19 cellular contexts compared by ENCODE assay signal in the genomic region with DNA sequence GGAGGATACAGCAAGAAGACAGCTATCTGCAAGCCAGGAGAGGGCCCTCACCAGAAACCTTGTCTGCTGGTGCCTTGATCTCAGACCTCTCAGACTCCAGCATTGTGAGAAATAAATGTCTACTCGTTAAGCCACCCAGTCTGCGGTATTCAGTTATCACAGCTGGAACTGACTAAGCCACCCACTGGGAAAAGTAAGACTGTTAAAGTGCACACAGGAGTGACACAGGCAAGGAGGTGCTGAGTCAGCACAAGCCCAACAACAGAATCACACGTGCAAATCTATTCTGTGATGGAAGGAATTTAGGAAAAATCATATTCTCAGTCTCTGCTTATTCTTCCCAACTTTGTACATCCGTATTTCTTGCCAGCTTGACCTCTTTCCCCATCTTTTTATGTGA.
DNase-seq lines count a peak whose midpoint lies in the region; ATAC-seq, FAIRE-seq and TF ChIP-seq lines count a peak whose summit lies in the region.
"Had no signal": no experiment of that assay in that cellular context is flagged by ENCODE, and none has a peak within 500 bp of the region (broad histone marks: within the 10 kb centered on the region; RNA-seq: fewer than 3 reads in every experiment).

No MANE protein-coding gene starts in this region.

- H4K20me1 ChIP-seq in K562 (replicated peaks; ENCODE audit: control insufficient read depth, insufficient read depth, low read length) = no peaks in the 10 kb centered on the region

- CTCF ChIA-PET in K562 (lab: Yijun Ruan, JAX; ENCODE audit: low intra/inter-chr PET ratio) = no interaction called here

- H3K27me3 ChIP-seq in K562 (ENCODE audit: control insufficient read depth in 2 of 2, insufficient read depth in 2 of 2, low read length in 2 of 2) = no peaks in the 10 kb centered on the region
- H3K27me3 ChIP-seq: SJSA1 had no signal

- POLR2A ChIA-PET in K562 (lab: Yijun Ruan, JAX) = no interaction called here

- in situ Hi-C loops in K562 (cut with MboI) = no loop called here

- no peaks in the 10 kb centered on the region for H3K79me2 ChIP-seq in K562 (ENCODE audit: control insufficient read depth, insufficient read depth, low read length)

- H3K9me3 Mint-ChIP-seq in nephron = peaks cover 7% of the 10 kb centered on the region

- FAIRE-seq in K562 (lab: Jason Lieb, UNC) = no peak

- no peaks in the 10 kb centered on the region for H3K36me3 ChIP-seq in K562 (ENCODE audit: control insufficient read depth, insufficient read depth, low read length)
- H3K36me3 ChIP-seq: HAP-1, SJSA1 had no signal

- no peak for ATAC-seq in K562

- peaks cover 16% of the 10 kb centered on the region for H3K4me1 Mint-ChIP-seq in nephron

- no peak for TF ChIP-seq RAD21 in K562 (CRISPR knock-in tag; conservative IDR thresholded peaks at IDR 0.05 in 1 of 2, IDR thresholded peaks at IDR 0.05 in 1 of 2)

- H3K27me3 Mint-ChIP-seq in nephron (ENCODE audit: low read depth) = no peaks in the 10 kb centered on the region

- DNase-seq in Daoy (ENCODE audit: low read depth) (peak; percentile 62), M059J (ENCODE audit: low read depth) (peak; percentile 4), K562 (ENCODE audit: extremely low read depth in 1 of 4, low spot score in 3 of 4) (no peak), HuH-7 (ENCODE audit: low spot score) (no peak), DMS153 treated with DMSO at 0.1 percent for 48 hours (lab: John Stamatoyannopoulos, UW; ENCODE audit: unreplicated experiment) (no peak), SIG-M5 (lab: John Stamatoyannopoulos, UW) (no peak), GDM1 (lab: John Stamatoyannopoulos, UW) (no peak)
- DNase-seq: DMS 273 treated with DMSO at 0.1 percent for 48 hours, MM.1S, NCI-H1092 treated with DMSO at 0.1 percent for 48 hours, NCI-H1694, NCI-H2107, NCI-H226, NCI-H524 treated with DMSO at 0.1 percent for 48 hours, OCI-M1 had no signal

- H3K4me3 Mint-ChIP-seq in nephron = peak overlapping the region; percentile 40 to 62 (median 60)

- 2% methylated on average over 4 of the region's 4 CpGs for WGBS in K562 (ENCODE audit: insufficient coverage, low coverage, missing lambda C conversion rate)

- BruUV-seq in K562 (replicated peaks; lab: Mats Ljungman, UMichigan) = no TSS peak

- TF ChIP-seq CTCF in K562 (IDR thresholded peaks at IDR 0.05 in 2 of 3, conservative IDR thresholded peaks at IDR 0.05 in 1 of 3; ENCODE audit: insufficient read depth in 2 of 3, low read depth in 1 of 3, low read length in 3 of 3) = no peak
- TF ChIP-seq CTCF in nephron (IDR thresholded peaks at IDR 0.05; ENCODE audit: unreplicated experiment in 3 of 3) = no peak

- H3K27ac Mint-ChIP-seq in nephron = peak overlapping the region; percentile 70 to 90 (median 87)

- no peak overlapping the region for H3K4me3 ChIP-seq in K562
- H3K4me3 ChIP-seq: HAP-1, SJSA1 had no signal

- no peak for TF ChIP-seq EP300 in K562 (IDR thresholded peaks at IDR 0.05; ENCODE audit: low read length)

- H3K9me1 ChIP-seq in K562 (ENCODE audit: control insufficient read depth, insufficient read depth, low read length) = no peaks in the 10 kb centered on the region

- H3K9ac ChIP-seq in K562 (ENCODE audit: insufficient read depth in 1 of 2, low read depth in 2 of 2, low read length in 2 of 2) = no peak overlapping the region

- no peak for TF ChIP-seq POLR2A in K562 (conservative IDR thresholded peaks at IDR 0.05)

- H3K27ac ChIP-seq in K562 (ENCODE audit: extremely low read depth, low read depth, low read length) = no peak overlapping the region
- H3K27ac ChIP-seq: C4-2B, SJSA1 had no signal

- no peak overlapping the region for H3K4me2 ChIP-seq in K562 (ENCODE audit: insufficient read depth, low read length)

- H3K4me1 ChIP-seq in K562 (replicated peaks in 1 of 2; ENCODE audit: control insufficient read depth in 2 of 2, insufficient read depth in 2 of 2, low read length in 2 of 2) = no peaks in the 10 kb centered on the region

- intact Hi-C loops in K562 (cut with micrococcal nuclease) = no loop called here

- H3K9me3 ChIP-seq in K562 (replicated peaks; ENCODE audit: control insufficient read depth, insufficient read depth, low read depth, low read length) = no peaks in the 10 kb centered on the region
- H3K9me3 ChIP-seq: HAP-1, SJSA1 had no signal

- H3K36me3 Mint-ChIP-seq in nephron (ENCODE audit: low read depth) = peaks cover 16% of the 10 kb centered on the region

- no peak overlapping the region for H2AFZ ChIP-seq in K562 (ENCODE audit: low read depth, low read length)

TF ChIP-seq in K562, 482 proteins besides CTCF, POLR2A, EP300 and RAD21:
- TF ChIP-seq C11orf30 (IDR thresholded peaks at IDR 0.05; ENCODE audit: low read depth) (peak; percentile 50; the same call in 1 of the 2 replicates), CREM (IDR thresholded peaks at IDR 0.05; ENCODE audit: low read depth) (no peak), MAFF (IDR thresholded peaks at IDR 0.05; ENCODE audit: low read length) (peak; percentile 63), MAFK (IDR thresholded peaks at IDR 0.05; ENCODE audit: low read length) (peak; percentile 76), ZNF217 (CRISPR knock-in tag; IDR thresholded peaks at IDR 0.05) (no peak), ZNF316 (IDR thresholded peaks at IDR 0.05) (peak; percentile 57; the same call in 1 of the 2 replicates), MAFG (tag; conservative IDR thresholded peaks at IDR 0.05) (peak; percentile 65)

Comparison
In these comparisons a context has a peak if more than half of its experiments do, and no peak if none do; other contexts are left out.
1. DNase-seq: peak in Daoy (single experiment) and M059J (single experiment); none in K562 (0 of 4), HuH-7 (single experiment), DMS153 treated with DMSO at 0.1 percent for 48 hours (single experiment), SIG-M5 (single experiment) and GDM1 (single experiment).